8 cellular contexts compared by ENCODE assay signal in the genomic region with DNA sequence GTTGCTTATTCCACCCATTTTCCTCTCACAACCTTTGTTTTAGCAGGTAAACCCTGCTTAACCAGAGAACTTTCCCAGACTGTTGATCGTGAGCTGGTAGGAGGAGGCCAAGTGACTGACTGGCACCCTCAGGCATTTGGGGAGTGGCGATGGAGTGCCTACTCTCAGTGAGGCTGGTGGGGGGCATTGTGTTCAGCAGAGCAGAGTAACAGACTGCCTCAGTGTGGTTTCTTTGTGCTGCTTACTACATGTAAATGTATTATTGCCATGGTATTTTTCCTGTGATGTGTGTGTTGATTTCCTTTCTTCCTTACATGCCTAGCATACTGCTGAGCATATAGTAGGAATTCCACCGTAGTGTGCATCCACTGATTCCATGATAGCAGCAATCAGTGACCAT. TPM values are rescaled to one million over a fixed set of nuclear protein-coding genes. Genes with fewer than 3 reads are reported as not detected.
DNase-seq lines count a peak whose midpoint lies in the region; ATAC-seq, FAIRE-seq and TF ChIP-seq lines count a peak whose summit lies in the region.

No MANE protein-coding gene starts in this region.

- H3K36me3 Mint-ChIP-seq in CD14-positive monocyte = peaks cover 29 to 53% of the 10 kb centered on the region in 2 donors

- intact Hi-C loops in CD14-positive monocyte (cut with micrococcal nuclease) = loop anchor here in 1 of 2 donors (2.0 kb wide), 1 partner anchor 97 kb away; the partner anchor contains the start of gene NAA40
- intact Hi-C loops in breast epithelium (cut with DNase I; ENCODE audit: low total_unique reads) = no loop called here

- no peak overlapping the region for H2BK120ac ChIP-seq in mesendoderm (ENCODE audit: low read depth, low read length)

- H3K4me1 ChIP-seq in breast epithelium (peaks cover 4 to 21% of the 10 kb centered on the region in 2 donors), mesendoderm (ENCODE audit: control insufficient read depth, low read depth, low read length) (peaks cover 28% of the 10 kb centered on the region)

- H2BK15ac ChIP-seq in mesendoderm (replicated peaks; ENCODE audit: low read depth) = no peak overlapping the region

- H3K27ac Mint-ChIP-seq in CD14-positive monocyte = peak overlapping the region in 3 of 7 donors; percentile 49 to 97 (median 72)

- H3K4me3 ChIP-seq in breast epithelium = peak overlapping the region in 2 of 3 donors; percentile 66 to 93
- H3K4me3 ChIP-seq in mesendoderm (ENCODE audit: low read length) = no peak overlapping the region

- WGBS in mesendoderm (ENCODE audit: extremely low coverage, insufficient coverage, low lambda C conversion rate) = no CpG with 5 or more reads among the region's 3 CpGs

- peak overlapping the region; percentile 97 for H3K4me2 ChIP-seq in mesendoderm (ENCODE audit: low read length)

- H3K9ac ChIP-seq in mesendoderm (ENCODE audit: low read length) = peak overlapping the region; percentile 95

- H3K18ac ChIP-seq in mesendoderm (ENCODE audit: low read length) = no peak overlapping the region

- H4K5ac ChIP-seq in mesendoderm (ENCODE audit: low read length) = no peak overlapping the region

- H2AK5ac ChIP-seq in mesendoderm (ENCODE audit: low read length) = no peak overlapping the region

- peaks cover 78% of the 10 kb centered on the region for H3K4me1 Mint-ChIP-seq in CD14-positive monocyte

- ATAC-seq in left lobe of liver = no peak

- H3K36me3 ChIP-seq in KOPT-K1 (ENCODE audit: insufficient read depth, low read length) (peaks cover 51% of the 10 kb centered on the region), breast epithelium (no peaks in the 10 kb centered on the region), mesendoderm (ENCODE audit: control insufficient read depth, insufficient read depth, low read length) (no peaks in the 10 kb centered on the region)

- no peak for DNase-seq in CD14-positive monocyte (ENCODE audit: low spot score)
- peak in 1 of 2 donors; percentile 67 for DNase-seq in breast epithelium (ENCODE audit: low spot score in 2 of 2)
- DNase-seq in mesendoderm = peak; percentile 84
- DNase-seq in frontal cortex (ENCODE audit: low spot score in 2 of 2) = no peak
- DNase-seq in OCI-M2 (lab: John Stamatoyannopoulos, UW; ENCODE audit: unreplicated experiment) = no peak
- no peak for DNase-seq in germinal center (ENCODE audit: low spot score)
- no peak for DNase-seq in left lobe of liver (ENCODE audit: low spot score)

- H3K27me3 ChIP-seq in breast epithelium = no peaks in the 10 kb centered on the region
- H3K27me3 ChIP-seq in mesendoderm (ENCODE audit: insufficient read depth, low read length, poor library complexity) = no peaks in the 10 kb centered on the region

- TF ChIP-seq CTCF in CD14-positive monocyte (IDR thresholded peaks at IDR 0.05) = no peak
- TF ChIP-seq CTCF in breast epithelium (IDR thresholded peaks at IDR 0.05) = no peak

- H3K9me3 ChIP-seq in KOPT-K1 (ENCODE audit: insufficient read depth, low read length, poor library complexity, severe bottlenecking) (no peaks in the 10 kb centered on the region), breast epithelium (no peaks in the 10 kb centered on the region)

- no peak overlapping the region for H3K4ac ChIP-seq in mesendoderm (ENCODE audit: low read depth, low read length)

- H3K79me1 ChIP-seq in mesendoderm (ENCODE audit: low read length) = peaks cover 31% of the 10 kb centered on the region

- H3K9me3 Mint-ChIP-seq in CD14-positive monocyte = peaks cover 0 to 2% (median 0%) of the 10 kb centered on the region in 7 donors

- H3K23ac ChIP-seq in mesendoderm (ENCODE audit: low read length) = no peak overlapping the region

- peak overlapping the region; percentile 48 to 99 for H3K4me3 Mint-ChIP-seq in CD14-positive monocyte

- no peak for TF ChIP-seq POLR2A in breast epithelium (IDR thresholded peaks at IDR 0.05)

- no peak overlapping the region for H2BK5ac ChIP-seq in mesendoderm (ENCODE audit: low read length)

- peaks cover 0 to 2% (median 0%) of the 10 kb centered on the region in 3 donors for H3K27me3 Mint-ChIP-seq in CD14-positive monocyte (ENCODE audit: low read depth in 3 of 3)

- H3K27ac ChIP-seq in KOPT-K1 (ENCODE audit: low read depth, low read length, poor library complexity, severe bottlenecking) (peak overlapping the region; percentile 72), breast epithelium (peak overlapping the region; percentile 88 to 93), mesendoderm (ENCODE audit: low read depth, low read length) (no peak overlapping the region)

- H3K56ac ChIP-seq in mesendoderm (ENCODE audit: low read length) = peak overlapping the region; percentile 49

- peaks cover 63% of the 10 kb centered on the region for H3K79me2 ChIP-seq in mesendoderm (ENCODE audit: control insufficient read depth, insufficient read depth, low read length)

- FAIRE-seq in frontal cortex (lab: Jason Lieb, UNC) = no peak

- no peak overlapping the region for H4K8ac ChIP-seq in mesendoderm (ENCODE audit: low read depth, low read length)

RNA-seq across cellular contexts. Expression of gene MARK2, which starts 2.6 kb away (rescaled TPM):
- 10 to 100 TPM; 32.4 to 33.3 TPM for polyA plus RNA-seq in CD14-positive monocyte
- total RNA-seq in breast epithelium (10 to 100 TPM; 12.6 to 34.0 (median 22.3) TPM), frontal cortex (11.8 TPM), left lobe of liver (13.0 TPM)
- 44.0 TPM for polyA plus RNA-seq in mesendoderm (2013, experiment 1 of 2)
- polyA plus RNA-seq in mesendoderm (2013, experiment 2 of 2) = 44.6 TPM

RNA-seq across cellular contexts. Expression of gene SPINDOC, which starts 28.3 kb away (rescaled TPM):
- polyA plus RNA-seq in CD14-positive monocyte = under 1 TPM; 0.10 to 0.20 TPM
- total RNA-seq in breast epithelium = 10 to 100 TPM in 2 of 3 donors, 1 to 10 TPM in 1; 4.8 to 13.8 (median 12.1) TPM
- polyA plus RNA-seq in mesendoderm (2013, experiment 1 of 2) = 63.0 TPM
- polyA plus RNA-seq in mesendoderm (2013, experiment 2 of 2) = 65.1 TPM
- total RNA-seq in frontal cortex = 13.0 TPM
- 3.4 TPM for total RNA-seq in left lobe of liver
